8 cellular contexts compared by ENCODE assay signal in genomic region chr7:37448637-37449331, GRCh38. TPM values are rescaled to one million over a fixed set of nuclear protein-coding genes. Genes with fewer than 3 reads are reported as not detected.
DNase-seq lines count a peak whose midpoint lies in the region; ATAC-seq lines count a peak whose summit lies in the region.

ELMO1 (minus strand) TSS chr7:37448864; CDS start chr7:37342690, 106,174 bp downstream.

- H3K36me3 ChIP-seq in mesendoderm (ENCODE audit: control insufficient read depth, insufficient read depth, low read length) = no peaks in the 10 kb centered on the region

- peaks cover 28 to 33% of the 10 kb centered on the region in 2 donors for H3K4me1 Mint-ChIP-seq in effector memory CD8-positive, alpha-beta T cell (ENCODE audit: low read depth in 2 of 2)

- DNase-seq in NCI-H2081 (lab: John Stamatoyannopoulos, UW) (peak; percentile 63 to 64), NCI-H2081 treated with DMSO at 0.1 percent for 48 hours (lab: John Stamatoyannopoulos, UW) (no peak), NCI-H526 (lab: John Stamatoyannopoulos, UW) (peak; percentile 82 to 91), mesendoderm (peak; percentile 95)
- peak; percentile 89 for DNase-seq in activated CD8-positive, alpha-beta memory T cell treated with anti-CD3 and anti-CD28 coated beads for 24 hours
- DNase-seq in effector memory CD8-positive, alpha-beta T cell = peak; percentile 73 to 75 (median 74)
- peak; percentile 54 for DNase-seq in stimulated activated CD8-positive, alpha-beta memory T cell treated with anti-CD3 and anti-CD28 coated beads, Interleukin-12 subunit alpha, Interleukin-12 subunit beta, amount 100 ng/mL, for 4 hours (ENCODE audit: low read depth)

- H3K4ac ChIP-seq in mesendoderm (ENCODE audit: low read depth, low read length) = peak within 1 kb of the TSS; percentile 82

- H2BK120ac ChIP-seq in mesendoderm (ENCODE audit: low read depth, low read length) = peak within 1 kb of the TSS; percentile 62

- peak within 1 kb of the TSS; percentile 60 for H4K8ac ChIP-seq in mesendoderm (ENCODE audit: low read depth, low read length)

- H3K23ac ChIP-seq in mesendoderm (ENCODE audit: low read length) = peak within 1 kb of the TSS; percentile 69

- peaks cover 6% of the 10 kb centered on the region for H3K79me1 ChIP-seq in mesendoderm (ENCODE audit: low read length)

- H3K4me1 ChIP-seq in mesendoderm (ENCODE audit: control insufficient read depth, low read depth, low read length) = no peaks in the 10 kb centered on the region

- H3K27ac Mint-ChIP-seq in effector memory CD8-positive, alpha-beta T cell = peak within 1 kb of the TSS; percentile 95

- peak within 1 kb of the TSS; percentile 79 for H3K4me2 ChIP-seq in mesendoderm (ENCODE audit: low read length)

- no peaks in the 10 kb centered on the region for H3K27me3 ChIP-seq in mesendoderm (ENCODE audit: insufficient read depth, low read length, poor library complexity)

- no CpG with 5 or more reads among the region's 53 CpGs for WGBS in mesendoderm (ENCODE audit: extremely low coverage, insufficient coverage, low lambda C conversion rate)

- peaks cover 0 to 1% of the 10 kb centered on the region in 2 donors for H3K9me3 Mint-ChIP-seq in effector memory CD8-positive, alpha-beta T cell

- no peaks in the 10 kb centered on the region for H3K27me3 Mint-ChIP-seq in effector memory CD8-positive, alpha-beta T cell

- H3K56ac ChIP-seq in mesendoderm (ENCODE audit: low read length) = peak within 1 kb of the TSS; percentile 96

- peak within 1 kb of the TSS; percentile 89 to 90 for H3K4me3 Mint-ChIP-seq in effector memory CD8-positive, alpha-beta T cell

- peak; percentile 92 for ATAC-seq in HG03060 (IDR thresholded peaks at IDR 0.05; ENCODE audit: low read depth, unreplicated experiment)
- ATAC-seq in effector memory CD8-positive, alpha-beta T cell (replicated peaks) = peak; percentile 77

- H2BK5ac ChIP-seq in mesendoderm (ENCODE audit: low read length) = peak within 1 kb of the TSS; percentile 70

- H2BK15ac ChIP-seq in mesendoderm (replicated peaks; ENCODE audit: low read depth) = peak within 1 kb of the TSS; percentile 41

- no peak within 1 kb of the TSS for H4K5ac ChIP-seq in mesendoderm (ENCODE audit: low read length)

- H3K18ac ChIP-seq in mesendoderm (ENCODE audit: low read length) = peak within 1 kb of the TSS; percentile 86

- peak within 1 kb of the TSS; percentile 88 for H3K9ac ChIP-seq in mesendoderm (ENCODE audit: low read length)

- H3K4me3 ChIP-seq in mesendoderm (ENCODE audit: low read length) = peak within 1 kb of the TSS; percentile 73

- H2AK5ac ChIP-seq in mesendoderm (ENCODE audit: low read length) = no peak within 1 kb of the TSS

- H3K79me2 ChIP-seq in mesendoderm (ENCODE audit: control insufficient read depth, insufficient read depth, low read length) = peaks cover 3% of the 10 kb centered on the region

- peak within 1 kb of the TSS; percentile 90 for H3K27ac ChIP-seq in mesendoderm (ENCODE audit: low read depth, low read length)

- H3K36me3 Mint-ChIP-seq in effector memory CD8-positive, alpha-beta T cell (ENCODE audit: insufficient read depth) = peaks cover 36% of the 10 kb centered on the region

RNA-seq across cellular contexts. Expression of gene ELMO1, which starts in this region (rescaled TPM):
- polyA plus RNA-seq in mesendoderm (2013, experiment 1 of 2) = 8.9 TPM
- 9.3 TPM for polyA plus RNA-seq in mesendoderm (2013, experiment 2 of 2)
